Comparison of ENCODE assay signal across 12 cellular contexts in the genomic region with DNA sequence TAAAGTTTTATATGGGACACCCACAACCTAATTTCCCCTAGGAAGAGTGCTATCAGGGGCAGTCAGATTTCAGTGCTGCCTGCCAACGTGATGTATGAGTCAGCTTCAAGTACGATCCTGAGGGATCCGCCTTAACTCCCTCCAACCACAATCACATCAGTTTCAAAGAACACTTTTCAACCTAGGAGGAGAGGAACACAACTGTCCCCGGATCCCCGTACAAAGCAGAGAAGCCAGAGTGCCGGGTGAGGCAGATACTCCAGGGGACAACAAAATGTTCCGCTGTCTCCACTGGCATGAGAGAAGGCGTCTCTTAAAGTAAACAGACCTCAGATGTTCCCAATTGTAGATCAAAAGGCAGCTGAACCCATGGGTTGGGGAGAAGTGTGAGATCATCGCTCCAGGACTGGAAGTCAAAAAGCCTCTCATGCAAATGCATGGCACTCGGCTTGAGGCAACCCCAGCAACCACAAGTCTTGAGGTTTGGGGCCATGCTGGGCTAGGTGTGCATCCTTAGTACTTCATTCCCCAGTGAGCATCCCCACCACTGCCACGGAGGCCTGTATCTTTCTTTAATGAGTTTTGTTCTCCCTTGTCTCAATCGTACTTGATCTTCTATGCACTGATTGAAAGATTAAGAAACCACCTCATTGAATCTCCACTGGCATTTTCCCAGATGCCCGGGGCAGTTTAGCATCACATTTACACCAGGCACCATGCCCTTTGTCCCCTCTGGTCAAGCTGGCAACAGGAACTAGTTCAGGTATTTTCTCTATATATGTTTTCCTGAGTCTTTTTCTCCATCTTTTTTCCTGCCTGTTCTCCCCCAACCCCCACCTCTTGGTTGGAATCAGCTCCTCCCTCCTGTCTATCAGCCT.
DNase-seq lines count a peak whose midpoint lies in the region; ATAC-seq and TF ChIP-seq lines count a peak whose summit lies in the region.
"Had no signal": no experiment of that assay in that cellular context is flagged by ENCODE, and none has a peak within 500 bp of the region (broad histone marks: within the 10 kb centered on the region; RNA-seq: fewer than 3 reads in every experiment).

No MANE protein-coding gene starts in this region.

- no peak for ATAC-seq in GM18502 (IDR thresholded peaks at IDR 0.05; ENCODE audit: poor library complexity, unreplicated experiment)
- no peak for ATAC-seq in HG03342 (IDR thresholded peaks at IDR 0.05; ENCODE audit: unreplicated experiment)
- no peak for ATAC-seq in HG02970 (IDR thresholded peaks at IDR 0.05; ENCODE audit: low FRiP score, unreplicated experiment)

- DNase-seq in AG09309 (ENCODE audit: low read depth): peak; percentile 46
- peak; percentile 26 for DNase-seq in HK-2 (ENCODE audit: unreplicated experiment)
- DNase-seq in astrocyte of the cerebellum (ENCODE audit: low read depth): peak; percentile 43
- peak; percentile 50 for DNase-seq in kidney tubule cell (ENCODE audit: low spot score)
- no peak for DNase-seq in cerebellar nuclear complex (lab: John Stamatoyannopoulos, UW)
- DNase-seq: CD8-positive, alpha-beta memory T cell; SW 1271; transverse colon had no signal

- TF ChIP-seq CTCF in AG09309 (IDR thresholded peaks at IDR 0.05; ENCODE audit: control insufficient read depth, insufficient read depth, low read depth, low read length, missing control alignments) (no peak), astrocyte of the cerebellum (IDR thresholded peaks at IDR 0.05; ENCODE audit: low read depth, low read length, missing control alignments) (no peak)

- H3K4me3 ChIP-seq in AG09309 (ENCODE audit: control insufficient read depth, low read depth, low read length): peak overlapping the region; percentile 29
- no peak overlapping the region for H3K4me3 ChIP-seq in astrocyte of the cerebellum (ENCODE audit: low read depth, low read length)
- H3K4me3 ChIP-seq: cardiac muscle cell, transverse colon had no signal

- in situ Hi-C loops in astrocyte of the cerebellum (cut with HindIII; ENCODE audit: low sequenced_read_pairs): no loop called here

Comparison
In these comparisons a context has a peak if more than half of its experiments do, and no peak if none do; other contexts are left out.
1. DNase-seq: peak in AG09309 (single experiment), HK-2 (single experiment), astrocyte of the cerebellum (single experiment) and kidney tubule cell (single experiment); none in cerebellar nuclear complex (0 of 2).